ENCODE assay signal across 16 cellular contexts in genomic region chr6:43278524-43279078, GRCh38. TPM values are rescaled to one million over a fixed set of nuclear protein-coding genes. Genes with fewer than 3 reads are reported as not detected.
DNase-seq lines count a peak whose midpoint lies in the region; ATAC-seq, FAIRE-seq and TF ChIP-seq lines count a peak whose summit lies in the region.
"Had no signal": no experiment of that assay in that cellular context is flagged by ENCODE, and none has a peak within 500 bp of the region (broad histone marks: within the 10 kb centered on the region; RNA-seq: fewer than 3 reads in every experiment).

No MANE protein-coding gene starts in this region.

- peak; percentile 50 for FAIRE-seq in GM12891 (lab: Jason Lieb, UNC)
- no peak for FAIRE-seq in RCC 7860 (lab: Jason Lieb, UNC)
- FAIRE-seq: keratinocyte had no signal

- POLR2A ChIA-PET in CD8-positive, alpha-beta memory T cell (lab: Charles Lee) = no interaction called here
- POLR2A ChIA-PET in activated CD8-positive, alpha-beta T cell treated with anti-CD3 and anti-CD28 coated beads for 36 hours (lab: Charles Lee) = no interaction called here

- peak overlapping the region; percentile 71 for H2AFZ ChIP-seq in osteoblast (ENCODE audit: low read length)

- peak overlapping the region in 3 of 8 donors; percentile 55 to 87 (median 82) for H3K27ac Mint-ChIP-seq in CD8-positive, alpha-beta memory T cell
- H3K27ac Mint-ChIP-seq in activated CD8-positive, alpha-beta T cell treated with anti-CD3 and anti-CD28 coated beads for 36 hours = no peak overlapping the region

- no peaks in the 10 kb centered on the region for H3K79me2 ChIP-seq in osteoblast (ENCODE audit: insufficient read depth, low read length)

- H3K4me1 ChIP-seq in osteoblast (ENCODE audit: insufficient read depth, low read length) = peaks cover 17% of the 10 kb centered on the region
- H3K4me1 ChIP-seq in CD8-positive, alpha-beta memory T cell (ENCODE audit: insufficient read depth, low read length) = peaks cover 11% of the 10 kb centered on the region
- H3K4me1 ChIP-seq: prostate gland had no signal

- peaks cover 15 to 57% of the 10 kb centered on the region in 2 donors for H3K27me3 Mint-ChIP-seq in CD8-positive, alpha-beta memory T cell
- H3K27me3 Mint-ChIP-seq in activated CD8-positive, alpha-beta T cell treated with anti-CD3 and anti-CD28 coated beads for 36 hours = peaks cover 35% of the 10 kb centered on the region

- H4K20me1 ChIP-seq in osteoblast (ENCODE audit: insufficient read depth, low read length) = no peaks in the 10 kb centered on the region

- H3K36me3 Mint-ChIP-seq in CD8-positive, alpha-beta memory T cell = peaks cover 0 to 2% (median 0%) of the 10 kb centered on the region in 3 donors
- H3K36me3 Mint-ChIP-seq in activated CD8-positive, alpha-beta T cell treated with anti-CD3 and anti-CD28 coated beads for 36 hours (ENCODE audit: low read depth) = no peaks in the 10 kb centered on the region

- no peaks in the 10 kb centered on the region for H3K9me3 ChIP-seq in osteoblast (ENCODE audit: low read depth, low read length)
- H3K9me3 ChIP-seq in CD8-positive, alpha-beta memory T cell (ENCODE audit: low read length) = no peaks in the 10 kb centered on the region
- H3K9me3 ChIP-seq: body of pancreas, prostate gland, thoracic aorta had no signal

- no peak for TF ChIP-seq POLR2A in GM12891 (IDR thresholded peaks at IDR 0.05; ENCODE audit: low read depth, low read length)

- TF ChIP-seq CTCF in fibroblast of the aortic adventitia (IDR thresholded peaks at IDR 0.05; ENCODE audit: insufficient read depth, low read length) (no peak), osteoblast (IDR thresholded peaks at IDR 0.05; ENCODE audit: extremely low read depth, low read depth, low read length) (no peak)
- no peak for TF ChIP-seq CTCF in activated CD8-positive, alpha-beta T cell treated with anti-CD3 and anti-CD28 coated beads for 36 hours (IDR thresholded peaks at IDR 0.05)

- H3K9me3 Mint-ChIP-seq in CD8-positive, alpha-beta memory T cell = no peaks in the 10 kb centered on the region
- H3K9me3 Mint-ChIP-seq in activated CD8-positive, alpha-beta T cell treated with anti-CD3 and anti-CD28 coated beads for 36 hours = no peaks in the 10 kb centered on the region

- intact Hi-C loops in activated CD8-positive, alpha-beta T cell treated with anti-CD3 and anti-CD28 coated beads for 36 hours (cut with micrococcal nuclease) = no loop called here

- H3K27me3 ChIP-seq in osteoblast (ENCODE audit: insufficient read depth, low read length) = peaks cover 16% of the 10 kb centered on the region
- peaks cover 18% of the 10 kb centered on the region for H3K27me3 ChIP-seq in CD8-positive, alpha-beta memory T cell (ENCODE audit: insufficient read depth, low read length, poor library complexity, severe bottlenecking)
- H3K27me3 ChIP-seq: body of pancreas had no signal

- H3K27ac ChIP-seq in osteoblast (ENCODE audit: low read depth, low read length) = peak overlapping the region; percentile 68
- H3K27ac ChIP-seq in CD8-positive, alpha-beta memory T cell (ENCODE audit: low read depth, low read length) = no peak overlapping the region
- H3K27ac ChIP-seq: body of pancreas, prostate gland, thoracic aorta had no signal

- ATAC-seq in activated CD8-positive, alpha-beta T cell treated with anti-CD3 and anti-CD28 coated beads for 36 hours = no peak
- ATAC-seq: body of pancreas had no signal

- peaks cover 6 to 19% (median 8%) of the 10 kb centered on the region in 3 donors for H3K4me1 Mint-ChIP-seq in CD8-positive, alpha-beta memory T cell
- H3K4me1 Mint-ChIP-seq in activated CD8-positive, alpha-beta T cell treated with anti-CD3 and anti-CD28 coated beads for 36 hours (ENCODE audit: low read depth) = peaks cover 8% of the 10 kb centered on the region

- DNase-seq in GM12891 (ENCODE audit: insufficient read length, low spot score) (no peak), RCC 7860 (ENCODE audit: low spot score) (peak; percentile 63), fibroblast of the aortic adventitia (ENCODE audit: low read depth) (peak; percentile 26), osteoblast (ENCODE audit: insufficient read length, low spot score, missing footprints) (peak; percentile 98), RPMI8226 (no peak), GM19240 (ENCODE audit: insufficient read length, low spot score) (no peak)
- DNase-seq in CD8-positive, alpha-beta memory T cell = no peak
- DNase-seq in activated CD8-positive, alpha-beta T cell treated with anti-CD3 and anti-CD28 coated beads for 36 hours = no peak
- DNase-seq: body of pancreas, Calu3, NCI-H2029 treated with DMSO at 0.1 percent for 48 hours, OCI-M1 had no signal

- no peaks in the 10 kb centered on the region for H3K36me3 ChIP-seq in osteoblast (ENCODE audit: insufficient read depth, low read length)
- no peaks in the 10 kb centered on the region for H3K36me3 ChIP-seq in CD8-positive, alpha-beta memory T cell (ENCODE audit: insufficient read depth, low read length)
- H3K36me3 ChIP-seq: prostate gland, thoracic aorta had no signal

- H3K4me3 Mint-ChIP-seq in CD8-positive, alpha-beta memory T cell = no peak overlapping the region
- H3K4me3 Mint-ChIP-seq in activated CD8-positive, alpha-beta T cell treated with anti-CD3 and anti-CD28 coated beads for 36 hours = no peak overlapping the region

- peak overlapping the region; percentile 33 for H3K4me2 ChIP-seq in osteoblast (ENCODE audit: insufficient read depth, low read length)

- CTCF ChIA-PET in CD8-positive, alpha-beta memory T cell (lab: Charles Lee) = no interaction called here
- CTCF ChIA-PET in activated CD8-positive, alpha-beta T cell treated with anti-CD3 and anti-CD28 coated beads for 36 hours (lab: Charles Lee) = interaction anchor here (0.8 kb wide), 1 partner anchor 228 kb away, joined by 3 read pairs; no protein-coding TSS in a partner anchor

- H3K4me3 ChIP-seq in fibroblast of the aortic adventitia (ENCODE audit: low read depth, low read length) (no peak overlapping the region), osteoblast (ENCODE audit: insufficient read depth, low read length) (no peak overlapping the region)
- no peak overlapping the region for H3K4me3 ChIP-seq in CD8-positive, alpha-beta memory T cell (ENCODE audit: low read length)
- H3K4me3 ChIP-seq: body of pancreas, prostate gland, thoracic aorta had no signal

TF ChIP-seq in GM12891, 5 proteins besides CTCF, POLR2A, EP300 and RAD21:
- TF ChIP-seq POLR2AphosphoS5 (IDR thresholded peaks at IDR 0.05; ENCODE audit: low read depth, low read length) (no peak), SPI1 (IDR thresholded peaks at IDR 0.05; ENCODE audit: low read depth, low read length) (no peak), TAF1 (IDR thresholded peaks at IDR 0.05; ENCODE audit: low read depth, low read length) (no peak), POU2F2 (IDR thresholded peaks at IDR 0.05; ENCODE audit: low read depth, low read length) (no peak), PAX5 (IDR thresholded peaks at IDR 0.05; ENCODE audit: insufficient read depth, low read length, severe bottlenecking) (no peak)

RNA-seq across cellular contexts. Expression of gene SLC22A7, which starts 19.5 kb away (rescaled TPM):
- polyA plus RNA-seq in GM12891 (2012; ENCODE audit: low read depth, missing spikeins) = 0.37 TPM
- total RNA-seq in fibroblast of the aortic adventitia (ENCODE audit: low replicate concordance) = not detected in 2 replicates
- total RNA-seq in osteoblast = not detected in 2 replicates
- total RNA-seq in CD8-positive, alpha-beta memory T cell = not detected
- polyA plus RNA-seq in CD8-positive, alpha-beta memory T cell = not detected
- total RNA-seq in activated CD8-positive, alpha-beta T cell treated with anti-CD3 and anti-CD28 coated beads for 36 hours = not detected
- total RNA-seq: body of pancreas, Calu3, fibroblast of lung, prostate gland, thoracic aorta had no signal
- polyA plus RNA-seq: fibroblast of lung, keratinocyte had no signal

RNA-seq across cellular contexts. Expression of gene CRIP3, which starts 30.0 kb away (rescaled TPM):
- 12.2 TPM for polyA plus RNA-seq in GM12891 (2012; ENCODE audit: low read depth, missing spikeins)
- total RNA-seq in fibroblast of the aortic adventitia (ENCODE audit: low replicate concordance) (not detected in 2 replicates), osteoblast (0.59 TPM in 1 of 2 replicates, not detected in the other)
- total RNA-seq in CD8-positive, alpha-beta memory T cell = under 1 TPM in 1 of 2 experiments, not detected in 1; 0.63 TPM
- polyA plus RNA-seq in CD8-positive, alpha-beta memory T cell = not detected
- 1 to 10 TPM; 2.2 to 2.4 TPM for total RNA-seq in activated CD8-positive, alpha-beta T cell treated with anti-CD3 and anti-CD28 coated beads for 36 hours
- total RNA-seq: body of pancreas, fibroblast of lung, thoracic aorta had no signal
- polyA plus RNA-seq: fibroblast of lung had no signal

RNA-seq across cellular contexts. Expression of gene TTBK1, which starts 35.3 kb away (rescaled TPM):
- polyA plus RNA-seq in GM12891 (2012; ENCODE audit: low read depth, missing spikeins) = 0.03 TPM
- total RNA-seq in fibroblast of the aortic adventitia (ENCODE audit: low replicate concordance) = not detected in 2 replicates
- total RNA-seq in osteoblast = under 0.01 TPM in 1 of 2 replicates, not detected in the other
- 1 to 10 TPM; 1.1 to 1.2 TPM for total RNA-seq in CD8-positive, alpha-beta memory T cell
- polyA plus RNA-seq in CD8-positive, alpha-beta memory T cell = not detected
- total RNA-seq in activated CD8-positive, alpha-beta T cell treated with anti-CD3 and anti-CD28 coated beads for 36 hours = under 1 TPM; 0.09 to 0.11 TPM
- total RNA-seq: thoracic aorta had no signal
- polyA plus RNA-seq: fibroblast of lung, keratinocyte had no signal

RNA-seq across cellular contexts. Expression of gene DNPH1, which starts 49.3 kb away (rescaled TPM):
- polyA plus RNA-seq in GM12891 (2012; ENCODE audit: low read depth, missing spikeins) = 113 TPM
- total RNA-seq in fibroblast of the aortic adventitia (ENCODE audit: low replicate concordance) (46.2 and 65.2 TPM in 2 replicates), osteoblast (32.9 and 33.3 TPM in 2 replicates)
- 10 to 100 TPM; 68.2 to 68.3 TPM for total RNA-seq in CD8-positive, alpha-beta memory T cell
- polyA plus RNA-seq in CD8-positive, alpha-beta memory T cell = 80.0 TPM
- 10 to 100 TPM; 86.2 to 86.5 TPM for total RNA-seq in activated CD8-positive, alpha-beta T cell treated with anti-CD3 and anti-CD28 coated beads for 36 hours

Comparison
In these comparisons a context has a peak if more than half of its experiments do, and no peak if none do; other contexts are left out.
1. DNase-seq: peak in RCC 7860 (single experiment), fibroblast of the aortic adventitia (single experiment) and osteoblast (single experiment); none in GM12891 (single experiment), CD8-positive, alpha-beta memory T cell (0 of 5), RPMI8226 (single experiment), activated CD8-positive, alpha-beta T cell treated with anti-CD3 and anti-CD28 coated beads for 36 hours (single experiment) and GM19240 (single experiment).